In genomic region chr2:47708801-47709499, GRCh38 we compare ENCODE assay signal across 16 cellular contexts.
A peak's percentile ranks its signal among the peaks of the same experiment; 100 is the strongest.
DNase-seq lines count a peak whose midpoint lies in the region; ATAC-seq and TF ChIP-seq lines count a peak whose summit lies in the region.
"Had no signal": no experiment of that assay in that cellular context is flagged by ENCODE, and none has a peak within 500 bp of the region (broad histone marks: within the 10 kb centered on the region; RNA-seq: fewer than 3 reads in every experiment).

No MANE protein-coding gene starts in this region.

- no peak for TF ChIP-seq CTCF in GM10266 (IDR thresholded peaks at IDR 0.05; ENCODE audit: control insufficient read depth, insufficient read depth, low read depth, missing control alignments)

- intact Hi-C loops in cardiac septum (cut with DNase I) = no loop called here

- peak; percentile 88 for ATAC-seq in GM19351 (IDR thresholded peaks at IDR 0.05; ENCODE audit: unreplicated experiment)
- ATAC-seq in HG02678 (IDR thresholded peaks at IDR 0.05; ENCODE audit: unreplicated experiment) = peak; percentile 82
- peak; percentile 72 for ATAC-seq in HG03457 (IDR thresholded peaks at IDR 0.05; ENCODE audit: unreplicated experiment)
- no peak for ATAC-seq in left lobe of liver
- ATAC-seq in HG03175 (IDR thresholded peaks at IDR 0.05; ENCODE audit: unreplicated experiment) = no peak
- ATAC-seq: PC-3, T-helper 17 cell had no signal

- DNase-seq in GM10266 (ENCODE audit: extremely low spot score) = peak; percentile 32
- no peak for DNase-seq in left lobe of liver (ENCODE audit: low spot score)
- no peak for DNase-seq in cardiac septum (ENCODE audit: low spot score)
- DNase-seq in globus pallidus (ENCODE audit: low spot score) = no peak
- DNase-seq: activated CD4-positive, alpha-beta T cell treated with anti-CD3 and anti-CD28 coated beads, Interleukin-2, amount 50 U/mL, for 48 hours; activated naive CD4-positive, alpha-beta T cell treated with Interleukin-2 at 50 U/mL for 16 hours; hypothalamus; occipital lobe; PC-3; stimulated activated CD4-positive, alpha-beta T cell treated with anti-CD3 and anti-CD28 coated beads, Interleukin-12 subunit alpha, Interleukin-12 subunit beta, amount 100 ng/mL, for 4 hours; T-helper 17 cell; uterus had no signal

Comparison
In these comparisons a context has a peak if more than half of its experiments do, and no peak if none do; other contexts are left out.
1. ATAC-seq: peak in GM19351 (single experiment), HG02678 (single experiment) and HG03457 (single experiment); none in left lobe of liver (single experiment) and HG03175 (single experiment).